9 cellular contexts compared by ENCODE assay signal in the genomic region with DNA sequence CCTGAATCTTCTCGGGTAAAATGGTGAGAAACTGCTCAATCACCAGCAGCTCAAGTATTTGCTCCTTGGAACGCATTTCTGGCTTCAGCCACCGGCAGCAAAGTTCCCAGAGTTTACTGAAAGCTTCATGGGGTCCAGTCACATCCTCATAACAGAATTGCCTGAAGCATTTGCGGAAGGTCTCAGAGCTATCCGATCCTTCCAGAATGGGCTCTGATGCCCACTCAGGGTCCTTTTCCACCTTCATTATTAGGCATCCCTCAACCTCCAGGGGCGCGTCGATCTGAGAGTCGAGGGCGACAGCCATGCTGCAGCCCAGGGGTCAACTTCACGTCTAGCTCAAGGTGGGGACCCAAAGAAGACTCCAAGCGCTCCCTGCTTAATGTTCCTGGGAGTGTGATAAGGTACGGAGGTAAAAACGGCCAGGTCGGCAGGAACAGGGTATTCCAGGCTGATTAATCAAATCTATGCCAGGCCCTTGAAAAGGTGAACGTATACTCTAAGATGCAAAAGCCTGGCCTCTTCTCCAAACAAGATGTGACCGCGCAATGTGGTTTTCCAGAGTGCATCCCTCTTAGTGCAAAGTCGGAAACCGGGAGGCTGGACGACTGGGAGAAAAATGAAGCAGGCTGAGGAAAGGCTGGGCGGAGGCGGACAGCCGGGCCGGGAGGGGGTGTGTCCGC. TPM values are rescaled to one million over a fixed set of nuclear protein-coding genes. Genes with fewer than 3 reads are reported as not detected.
DNase-seq lines count a peak whose midpoint lies in the region; ATAC-seq lines count a peak whose summit lies in the region.
"Had no signal": no experiment of that assay in that cellular context is flagged by ENCODE, and none has a peak within 500 bp of the region (broad histone marks: within the 10 kb centered on the region; RNA-seq: fewer than 3 reads in every experiment).

No MANE protein-coding gene starts in this region.

- H3K9me3 ChIP-seq in naive thymus-derived CD4-positive, alpha-beta T cell (ENCODE audit: control insufficient read depth in 2 of 3, low read length in 3 of 3), result no peaks in the 10 kb centered on the region

- H3K27ac Mint-ChIP-seq in activated CD8-positive, alpha-beta memory T cell treated with anti-CD3 and anti-CD28 coated beads, Interleukin-2, amount 10 ng/mL, durations not matched to agents 7 days and 5 days, result peak overlapping the region; percentile 87
- peak overlapping the region; percentile 98 for H3K27ac Mint-ChIP-seq in effector memory CD8-positive, alpha-beta T cell
- peak overlapping the region; percentile 92 to 97 (median 95) for H3K27ac Mint-ChIP-seq in naive thymus-derived CD4-positive, alpha-beta T cell

- POLR2A ChIA-PET in naive thymus-derived CD4-positive, alpha-beta T cell (lab: Charles Lee), result interaction anchor here (0.8 to 0.9 kb wide), 2 partner anchors 224 to 713 kb away, joined by 3 to 4 read pairs; no protein-coding TSS in a partner anchor

- no peaks in the 10 kb centered on the region for H3K9me3 Mint-ChIP-seq in activated CD8-positive, alpha-beta memory T cell treated with anti-CD3 and anti-CD28 coated beads, Interleukin-2, amount 10 ng/mL, durations not matched to agents 7 days and 5 days (ENCODE audit: low read depth)
- H3K9me3 Mint-ChIP-seq in effector memory CD8-positive, alpha-beta T cell, result no peaks in the 10 kb centered on the region
- H3K9me3 Mint-ChIP-seq in naive thymus-derived CD4-positive, alpha-beta T cell, result peaks cover 0 to 3% (median 0%) of the 10 kb centered on the region in 11 donors

- peaks cover 0 to 13% (median 0%) of the 10 kb centered on the region in 3 experiments for H3K36me3 ChIP-seq in naive thymus-derived CD4-positive, alpha-beta T cell (ENCODE audit: control insufficient read depth in 2 of 3, insufficient read depth in 3 of 3, low read length in 3 of 3)

- no peak for DNase-seq in activated CD8-positive, alpha-beta memory T cell treated with anti-CD3 and anti-CD28 coated beads, Interleukin-2, amount 10 ng/mL, durations not matched to agents 7 days and 5 days
- no peak for DNase-seq in activated CD8-positive, alpha-beta memory T cell treated with anti-CD3 and anti-CD28 coated beads for 24 hours
- DNase-seq in SHP77 treated with DMSO at 0.1 percent for 48 hours (lab: John Stamatoyannopoulos, UW) (peak; percentile 50), GM19240 (ENCODE audit: insufficient read length, low spot score) (no peak)
- no peak for DNase-seq in effector memory CD8-positive, alpha-beta T cell
- peak in 4 of 9 donors; percentile 5 to 22 (median 12) for DNase-seq in naive thymus-derived CD4-positive, alpha-beta T cell
- DNase-seq in central memory CD4-positive, alpha-beta T cell, result no peak

- H3K4me1 ChIP-seq in naive thymus-derived CD4-positive, alpha-beta T cell (ENCODE audit: control insufficient read depth in 2 of 2, insufficient read depth in 2 of 2, low read length in 2 of 2), result peaks cover 16 to 39% of the 10 kb centered on the region in 2 donors

- H3K27me3 ChIP-seq in naive thymus-derived CD4-positive, alpha-beta T cell (ENCODE audit: control insufficient read depth in 2 of 2, insufficient read depth in 2 of 2, low read length in 2 of 2), result no peaks in the 10 kb centered on the region

- H3K4me1 Mint-ChIP-seq in activated CD8-positive, alpha-beta memory T cell treated with anti-CD3 and anti-CD28 coated beads, Interleukin-2, amount 10 ng/mL, durations not matched to agents 7 days and 5 days, result peaks cover 61% of the 10 kb centered on the region
- H3K4me1 Mint-ChIP-seq in effector memory CD8-positive, alpha-beta T cell (ENCODE audit: low read depth in 2 of 2), result peaks cover 31 to 51% of the 10 kb centered on the region in 2 donors
- H3K4me1 Mint-ChIP-seq in naive thymus-derived CD4-positive, alpha-beta T cell, result peaks cover 47 to 76% (median 66%) of the 10 kb centered on the region in 7 donors

- peak overlapping the region; percentile 93 for H3K27ac ChIP-seq in naive thymus-derived CD4-positive, alpha-beta T cell (ENCODE audit: low read depth, low read length)

- CTCF ChIA-PET in activated CD8-positive, alpha-beta memory T cell treated with anti-CD3 and anti-CD28 coated beads, Interleukin-2, amount 10 ng/mL, durations not matched to agents 7 days and 5 days (lab: Charles Lee), result interaction anchor here (0.7 to 1.4 kb wide), 2 partner anchors 9 to 1857 kb away, joined by 3 to 5 read pairs; no protein-coding TSS in a partner anchor
- CTCF ChIA-PET in naive thymus-derived CD4-positive, alpha-beta T cell (lab: Charles Lee), result no interaction called here

- H3K36me3 Mint-ChIP-seq in activated CD8-positive, alpha-beta memory T cell treated with anti-CD3 and anti-CD28 coated beads, Interleukin-2, amount 10 ng/mL, durations not matched to agents 7 days and 5 days, result peaks cover 15% of the 10 kb centered on the region
- peaks cover 29% of the 10 kb centered on the region for H3K36me3 Mint-ChIP-seq in effector memory CD8-positive, alpha-beta T cell (ENCODE audit: insufficient read depth)
- H3K36me3 Mint-ChIP-seq in naive thymus-derived CD4-positive, alpha-beta T cell, result peaks cover under 1 to 17% (median 8%) of the 10 kb centered on the region in 5 donors

- peak overlapping the region; percentile 85 for H3K4me3 Mint-ChIP-seq in activated CD8-positive, alpha-beta memory T cell treated with anti-CD3 and anti-CD28 coated beads, Interleukin-2, amount 10 ng/mL, durations not matched to agents 7 days and 5 days
- peak overlapping the region; percentile 93 to 95 for H3K4me3 Mint-ChIP-seq in effector memory CD8-positive, alpha-beta T cell
- peak overlapping the region; percentile 90 to 98 (median 96) for H3K4me3 Mint-ChIP-seq in naive thymus-derived CD4-positive, alpha-beta T cell

- intact Hi-C loops in naive thymus-derived CD4-positive, alpha-beta T cell (cut with micrococcal nuclease), result loop anchor here (1.0 to 5.0 kb wide), 5 partner anchors 24 to 718 kb away; partner anchors contain the start of genes RBBP6 (in 2 of the 2) and TNRC6A (in 2 of the 2)

- ATAC-seq in activated CD8-positive, alpha-beta memory T cell treated with anti-CD3 and anti-CD28 coated beads, Interleukin-2, amount 10 ng/mL, durations not matched to agents 7 days and 5 days, result no peak
- peak; percentile 9 for ATAC-seq in HG02970 (IDR thresholded peaks at IDR 0.05; ENCODE audit: low FRiP score, unreplicated experiment)
- ATAC-seq in effector memory CD8-positive, alpha-beta T cell (replicated peaks), result no peak
- no peak for ATAC-seq in naive thymus-derived CD4-positive, alpha-beta T cell

- no peaks in the 10 kb centered on the region for H3K27me3 Mint-ChIP-seq in activated CD8-positive, alpha-beta memory T cell treated with anti-CD3 and anti-CD28 coated beads, Interleukin-2, amount 10 ng/mL, durations not matched to agents 7 days and 5 days
- H3K27me3 Mint-ChIP-seq in effector memory CD8-positive, alpha-beta T cell, result no peaks in the 10 kb centered on the region
- H3K27me3 Mint-ChIP-seq in naive thymus-derived CD4-positive, alpha-beta T cell, result no peaks in the 10 kb centered on the region

- H3K4me3 ChIP-seq in naive thymus-derived CD4-positive, alpha-beta T cell (ENCODE audit: low read length), result peak overlapping the region; percentile 90

RNA-seq across cellular contexts. Expression of gene ZKSCAN2, which starts 0.7 kb away (rescaled TPM):
- 1 to 10 TPM; 3.2 to 3.9 TPM for total RNA-seq in activated CD8-positive, alpha-beta memory T cell treated with anti-CD3 and anti-CD28 coated beads, Interleukin-2, amount 10 ng/mL, durations not matched to agents 7 days and 5 days
- total RNA-seq in naive thymus-derived CD4-positive, alpha-beta T cell, result 1 to 10 TPM; 4.7 to 7.0 (median 5.2) TPM
- 1 to 10 TPM; 1.5 to 2.1 TPM for polyA plus RNA-seq in naive thymus-derived CD4-positive, alpha-beta T cell

RNA-seq across cellular contexts. Expression of gene AQP8, which starts 40.2 kb away (rescaled TPM):
- not detected for total RNA-seq in activated CD8-positive, alpha-beta memory T cell treated with anti-CD3 and anti-CD28 coated beads, Interleukin-2, amount 10 ng/mL, durations not matched to agents 7 days and 5 days
- total RNA-seq in naive thymus-derived CD4-positive, alpha-beta T cell, result under 1 TPM in 1 of 5 experiments, not detected in 4; 0.37 TPM
- polyA plus RNA-seq in naive thymus-derived CD4-positive, alpha-beta T cell, result not detected
- total RNA-seq: myocyte had no signal
